In genomic region chr18:9081940-9082339, GRCh38 we compare ENCODE assay signal across 20 cellular contexts.
DNase-seq lines count a peak whose midpoint lies in the region; ATAC-seq and TF ChIP-seq lines count a peak whose summit lies in the region.
"Had no signal": no experiment of that assay in that cellular context is flagged by ENCODE, and none has a peak within 500 bp of the region (broad histone marks: within the 10 kb centered on the region; RNA-seq: fewer than 3 reads in every experiment).

No MANE protein-coding gene starts in this region.

- peak; percentile 31 for DNase-seq in activated naive CD4-positive, alpha-beta T cell treated with anti-CD3 and anti-CD28 coated beads, Interleukin-2, amount 10 ng/mL, durations not matched to agents 7 days and 5 days
- DNase-seq in activated naive CD4-positive, alpha-beta T cell (lab: John Stamatoyannopoulos, UW) = no peak
- DNase-seq in NB4 (ENCODE audit: low read depth) (peak; percentile 42), caudate nucleus (lab: John Stamatoyannopoulos, UW) (no peak)
- peak; percentile 58 for DNase-seq in activated naive CD8-positive, alpha-beta T cell treated with anti-CD3 and anti-CD28 coated beads, Interleukin-2, amount 50 U/mL, for 24 hours
- no peak for DNase-seq in effector CD4-positive, alpha-beta T cell
- DNase-seq: aorta; DMS79 treated with DMSO at 0.1 percent for 48 hours; effector memory CD4-positive, alpha-beta T cell; left cardiac atrium; NCI-H1092; NCI-H2081; NCI-H446 treated with DMSO at 0.1 percent for 48 hours; nephron progenitor cell; sigmoid colon; T-helper 9 cell; tibial artery had no signal

- CTCF ChIA-PET in activated naive CD4-positive, alpha-beta T cell treated with anti-CD3 and anti-CD28 coated beads, Interleukin-2, amount 10 ng/mL, durations not matched to agents 7 days and 5 days (lab: Charles Lee) = interaction anchor here (1.2 to 2.5 kb wide), 8 partner anchors 8 to 59 kb away, joined by 3 to 12 read pairs (median 8); no protein-coding TSS in a partner anchor

- no peak overlapping the region for H3K4me3 Mint-ChIP-seq in activated naive CD4-positive, alpha-beta T cell treated with anti-CD3 and anti-CD28 coated beads, Interleukin-2, amount 10 ng/mL, durations not matched to agents 7 days and 5 days
- no peak overlapping the region for H3K4me3 Mint-ChIP-seq in activated naive CD8-positive, alpha-beta T cell treated with anti-CD3 and anti-CD28 coated beads, Interleukin-2, amount 50 U/mL, for 24 hours
- no peak overlapping the region for H3K4me3 Mint-ChIP-seq in stimulated activated memory B cell treated with anti-CD40 and anti-IgM and Interleukin-4, amounts not matched to agents 10 μg/mL and 1 μg/mL and 100 μg/mL, for 72 hours
- H3K4me3 Mint-ChIP-seq: nephron progenitor cell had no signal

- H3K27ac ChIP-seq in caudate nucleus (ENCODE audit: low read depth, low read length) = no peak overlapping the region
- H3K27ac ChIP-seq: esophagus muscularis mucosa, sigmoid colon, tibial artery had no signal

- no peak overlapping the region for H3K4me3 ChIP-seq in NB4 (ENCODE audit: low read depth, low read length)
- H3K4me3 ChIP-seq: esophagus muscularis mucosa, sigmoid colon, tibial artery had no signal

- TF ChIP-seq POLR2A in NB4 (IDR thresholded peaks at IDR 0.05; ENCODE audit: extremely low read depth, insufficient read length) = no peak

- ATAC-seq in activated naive CD8-positive, alpha-beta T cell treated with anti-CD3 and anti-CD28 coated beads, Interleukin-2, amount 50 U/mL, for 24 hours = no peak
- ATAC-seq in stimulated activated memory B cell treated with anti-CD40 and anti-IgM and Interleukin-4, amounts not matched to agents 10 μg/mL and 1 μg/mL and 100 μg/mL, for 72 hours = no peak

- no peak for TF ChIP-seq CTCF in NB4 (IDR thresholded peaks at IDR 0.05; ENCODE audit: low read depth, low read length)

- peaks cover 32% of the 10 kb centered on the region for H3K36me3 Mint-ChIP-seq in activated naive CD4-positive, alpha-beta T cell treated with anti-CD3 and anti-CD28 coated beads, Interleukin-2, amount 10 ng/mL, durations not matched to agents 7 days and 5 days
- H3K36me3 Mint-ChIP-seq in activated naive CD8-positive, alpha-beta T cell treated with anti-CD3 and anti-CD28 coated beads, Interleukin-2, amount 50 U/mL, for 24 hours (ENCODE audit: low read depth) = no peaks in the 10 kb centered on the region
- no peaks in the 10 kb centered on the region for H3K36me3 Mint-ChIP-seq in stimulated activated memory B cell treated with anti-CD40 and anti-IgM and Interleukin-4, amounts not matched to agents 10 μg/mL and 1 μg/mL and 100 μg/mL, for 72 hours
- H3K36me3 Mint-ChIP-seq: IgD-negative memory B cell had no signal

- peaks cover 2% of the 10 kb centered on the region for H3K9me3 Mint-ChIP-seq in activated naive CD4-positive, alpha-beta T cell treated with anti-CD3 and anti-CD28 coated beads, Interleukin-2, amount 10 ng/mL, durations not matched to agents 7 days and 5 days
- H3K9me3 Mint-ChIP-seq in activated naive CD8-positive, alpha-beta T cell treated with anti-CD3 and anti-CD28 coated beads, Interleukin-2, amount 50 U/mL, for 24 hours = peaks cover 3% of the 10 kb centered on the region
- H3K9me3 Mint-ChIP-seq in stimulated activated memory B cell treated with anti-CD40 and anti-IgM and Interleukin-4, amounts not matched to agents 10 μg/mL and 1 μg/mL and 100 μg/mL, for 72 hours = no peaks in the 10 kb centered on the region
- H3K9me3 Mint-ChIP-seq: IgD-negative memory B cell, nephron progenitor cell had no signal

- peak overlapping the region; percentile 99 for H3K27ac Mint-ChIP-seq in activated naive CD4-positive, alpha-beta T cell treated with anti-CD3 and anti-CD28 coated beads, Interleukin-2, amount 10 ng/mL, durations not matched to agents 7 days and 5 days
- H3K27ac Mint-ChIP-seq in activated naive CD8-positive, alpha-beta T cell treated with anti-CD3 and anti-CD28 coated beads, Interleukin-2, amount 50 U/mL, for 24 hours = peak overlapping the region; percentile 97
- peak overlapping the region; percentile 84 for H3K27ac Mint-ChIP-seq in stimulated activated memory B cell treated with anti-CD40 and anti-IgM and Interleukin-4, amounts not matched to agents 10 μg/mL and 1 μg/mL and 100 μg/mL, for 72 hours
- H3K27ac Mint-ChIP-seq: nephron progenitor cell had no signal

- H3K27me3 Mint-ChIP-seq in activated naive CD4-positive, alpha-beta T cell treated with anti-CD3 and anti-CD28 coated beads, Interleukin-2, amount 10 ng/mL, durations not matched to agents 7 days and 5 days = no peaks in the 10 kb centered on the region
- no peaks in the 10 kb centered on the region for H3K27me3 Mint-ChIP-seq in activated naive CD8-positive, alpha-beta T cell treated with anti-CD3 and anti-CD28 coated beads, Interleukin-2, amount 50 U/mL, for 24 hours
- no peaks in the 10 kb centered on the region for H3K27me3 Mint-ChIP-seq in stimulated activated memory B cell treated with anti-CD40 and anti-IgM and Interleukin-4, amounts not matched to agents 10 μg/mL and 1 μg/mL and 100 μg/mL, for 72 hours
- H3K27me3 Mint-ChIP-seq: IgD-negative memory B cell had no signal

- peaks cover 71% of the 10 kb centered on the region for H3K4me1 Mint-ChIP-seq in activated naive CD4-positive, alpha-beta T cell treated with anti-CD3 and anti-CD28 coated beads, Interleukin-2, amount 10 ng/mL, durations not matched to agents 7 days and 5 days
- peaks cover 40% of the 10 kb centered on the region for H3K4me1 Mint-ChIP-seq in activated naive CD8-positive, alpha-beta T cell treated with anti-CD3 and anti-CD28 coated beads, Interleukin-2, amount 50 U/mL, for 24 hours
- H3K4me1 Mint-ChIP-seq in stimulated activated memory B cell treated with anti-CD40 and anti-IgM and Interleukin-4, amounts not matched to agents 10 μg/mL and 1 μg/mL and 100 μg/mL, for 72 hours = peaks cover 19% of the 10 kb centered on the region

Comparison
In these comparisons a context has a peak if more than half of its experiments do, and no peak if none do; other contexts are left out.
1. DNase-seq: peak in activated naive CD4-positive, alpha-beta T cell treated with anti-CD3 and anti-CD28 coated beads, Interleukin-2, amount 10 ng/mL, durations not matched to agents 7 days and 5 days (single experiment), NB4 (single experiment) and activated naive CD8-positive, alpha-beta T cell treated with anti-CD3 and anti-CD28 coated beads, Interleukin-2, amount 50 U/mL, for 24 hours (single experiment); none in activated naive CD4-positive, alpha-beta T cell (0 of 4), caudate nucleus (0 of 61) and effector CD4-positive, alpha-beta T cell (single experiment).
2. Peak in every context shown above with its lines, with median percentiles within 50 percentile points of each other: H3K27ac Mint-ChIP-seq.